Comparison of ENCODE assay signal across 8 cellular contexts in genomic region chr22:30425616-30426394, GRCh38. TPM values are rescaled to one million over a fixed set of nuclear protein-coding genes. Genes with fewer than 3 reads are reported as not detected.
DNase-seq lines count a peak whose midpoint lies in the region; ATAC-seq lines count a peak whose summit lies in the region.

TSS of gene MTFP1 (plus strand) at chr22:30425768. CDS start at chr22:30425880, 112 bp downstream.

- H3K4me1 Mint-ChIP-seq in activated naive CD4-positive, alpha-beta T cell treated with anti-CD3 and anti-CD28 coated beads for 36 hours (ENCODE audit: low read depth), result peaks cover 40% of the 10 kb centered on the region

- no peak within 1 kb of the TSS for H3K23ac ChIP-seq in neuronal stem cell (ENCODE audit: low read depth, low read length, poor library complexity)

- H4K91ac ChIP-seq in neuronal stem cell (ENCODE audit: low read depth, low read length, poor library complexity), result no peak within 1 kb of the TSS

- H3K27ac ChIP-seq in neuronal stem cell (replicated peaks; ENCODE audit: low read length), result no peak within 1 kb of the TSS
- no peak within 1 kb of the TSS for H3K27ac ChIP-seq in urinary bladder (ENCODE audit: low read depth)

- peak within 1 kb of the TSS; percentile 81 for H3K18ac ChIP-seq in neuronal stem cell (ENCODE audit: low read length)

- no peak within 1 kb of the TSS for H4K8ac ChIP-seq in neuronal stem cell (ENCODE audit: low read depth, low read length)

- peaks cover 1 to 17% of the 10 kb centered on the region in 2 donors for H3K36me3 ChIP-seq in neuronal stem cell (replicated peaks in 1 of 2; ENCODE audit: control insufficient read depth in 2 of 2, insufficient read depth in 2 of 2, low read length in 2 of 2)
- no peaks in the 10 kb centered on the region for H3K36me3 ChIP-seq in urinary bladder (ENCODE audit: insufficient read depth)

- no CpG with 5 or more reads among the region's 62 CpGs for WGBS in neuronal stem cell (ENCODE audit: extremely low coverage in 2 of 2, insufficient read length in 2 of 2, insufficient replicate concordance in 1 of 2), 2 donors
- 2% methylated on average over 62 of the region's 62 CpGs for WGBS in urinary bladder

- peak within 1 kb of the TSS; percentile 96 for H3K9ac ChIP-seq in neuronal stem cell (ENCODE audit: low read depth, low read length, poor library complexity)

- H3K4ac ChIP-seq in neuronal stem cell (ENCODE audit: low read length), result no peak within 1 kb of the TSS

- no peak for ATAC-seq in HG02870 (IDR thresholded peaks at IDR 0.05; ENCODE audit: unreplicated experiment)

- peaks cover 2% of the 10 kb centered on the region for H3K79me1 ChIP-seq in neuronal stem cell (ENCODE audit: low read depth, low read length)

- peak within 1 kb of the TSS; percentile 85 for H2AFZ ChIP-seq in neuronal stem cell (ENCODE audit: low read length)

- no peaks in the 10 kb centered on the region for H3K27me3 Mint-ChIP-seq in activated naive CD4-positive, alpha-beta T cell treated with anti-CD3 and anti-CD28 coated beads for 36 hours (ENCODE audit: low read depth)

- H2BK15ac ChIP-seq in neuronal stem cell (ENCODE audit: low read length), result peak within 1 kb of the TSS; percentile 41

- DNase-seq in COLO668 (lab: John Stamatoyannopoulos, UW; ENCODE audit: unreplicated experiment) (peak; percentile 74), HUDEP-2 (lab: John Stamatoyannopoulos, UW; ENCODE audit: unreplicated experiment in 76 of 76) (peak in 57 of 76 experiments; percentile 24 to 87 (median 50)), RPMI8226 (peak; percentile 73), germinal center (ENCODE audit: low spot score) (peak; percentile 53), neuronal stem cell (ENCODE audit: low spot score) (peak; percentile 66)
- DNase-seq in activated naive CD4-positive, alpha-beta T cell treated with anti-CD3 and anti-CD28 coated beads for 36 hours, result peak; percentile 52

- H2AK5ac ChIP-seq in neuronal stem cell (ENCODE audit: low read depth, low read length), result peak within 1 kb of the TSS; percentile 26

- no peak within 1 kb of the TSS for H3K14ac ChIP-seq in neuronal stem cell (ENCODE audit: low read length)

- H3K36me3 Mint-ChIP-seq in activated naive CD4-positive, alpha-beta T cell treated with anti-CD3 and anti-CD28 coated beads for 36 hours (ENCODE audit: low read depth), result peaks cover 14% of the 10 kb centered on the region

- intact Hi-C loops in activated naive CD4-positive, alpha-beta T cell treated with anti-CD3 and anti-CD28 coated beads for 36 hours (cut with micrococcal nuclease), result loop anchor here (1.0 to 2.0 kb wide), 4 partner anchors 30 to 99 kb away; partner anchors contain the start of genes CCDC157, SF3A1 and TBC1D10A

- H3K9me3 Mint-ChIP-seq in activated naive CD4-positive, alpha-beta T cell treated with anti-CD3 and anti-CD28 coated beads for 36 hours, result no peaks in the 10 kb centered on the region

- no peak within 1 kb of the TSS for H2BK12ac ChIP-seq in neuronal stem cell (ENCODE audit: low read length)

- H3K9me3 ChIP-seq in neuronal stem cell (replicated peaks in 1 of 2; ENCODE audit: control insufficient read depth in 2 of 2, insufficient read depth in 1 of 2, low read depth in 1 of 2, low read length in 2 of 2), result no peaks in the 10 kb centered on the region

- H2BK120ac ChIP-seq in neuronal stem cell (ENCODE audit: low read depth, low read length), result no peak within 1 kb of the TSS

- peak within 1 kb of the TSS; percentile 73 for H3K4me2 ChIP-seq in neuronal stem cell (ENCODE audit: insufficient read depth, low read length, poor library complexity, severe bottlenecking)

- H3K4me3 Mint-ChIP-seq in activated naive CD4-positive, alpha-beta T cell treated with anti-CD3 and anti-CD28 coated beads for 36 hours, result peak within 1 kb of the TSS; percentile 97

- H3K4me1 ChIP-seq in neuronal stem cell (ENCODE audit: control insufficient read depth in 2 of 2, insufficient read depth in 1 of 2, low read depth in 1 of 2, low read length in 2 of 2), result peaks cover 21 to 34% of the 10 kb centered on the region in 2 donors
- H3K4me1 ChIP-seq in urinary bladder (ENCODE audit: insufficient read depth), result no peaks in the 10 kb centered on the region

- CTCF ChIA-PET in activated naive CD4-positive, alpha-beta T cell treated with anti-CD3 and anti-CD28 coated beads for 36 hours (lab: Charles Lee), result interaction anchor here (0.5 to 6.0 kb wide), 13 partner anchors 9 to 360 kb away, joined by 3 to 66 read pairs (median 5); partner anchors contain the start of gene SEC14L2

- H3K27me3 ChIP-seq in neuronal stem cell (ENCODE audit: control insufficient read depth in 3 of 3, insufficient read depth in 3 of 3, low read depth in 1 of 3, low read length in 3 of 3), result no peaks in the 10 kb centered on the region

- H3K27ac Mint-ChIP-seq in activated naive CD4-positive, alpha-beta T cell treated with anti-CD3 and anti-CD28 coated beads for 36 hours, result peak within 1 kb of the TSS; percentile 96

- H3K4me3 ChIP-seq in neuronal stem cell (ENCODE audit: low read length in 2 of 2) (peak within 1 kb of the TSS; percentile 84 to 90), urinary bladder (ENCODE audit: low read depth, low read length) (peak within 1 kb of the TSS; percentile 50)

- no peak within 1 kb of the TSS for H2BK5ac ChIP-seq in neuronal stem cell (ENCODE audit: low read length)

RNA-seq across cellular contexts. Expression of gene MTFP1, which starts in this region (rescaled TPM):
- 10 to 100 TPM; 36.6 to 37.1 TPM for total RNA-seq in activated naive CD4-positive, alpha-beta T cell treated with anti-CD3 and anti-CD28 coated beads for 36 hours
- 14.0 TPM for polyA plus RNA-seq in neuronal stem cell (2013, experiment 1 of 2)
- polyA plus RNA-seq in neuronal stem cell (2013, experiment 2 of 2), result 14.3 TPM
- total RNA-seq in urinary bladder, result 2.1 TPM
- polyA plus RNA-seq in urinary bladder, result 7.7 TPM

Comparison
In these comparisons a context has a peak if more than half of its experiments do, and no peak if none do; other contexts are left out.
1. RNA of gene MTFP1 (total RNA-seq): 36.6 to 37.1 TPM in activated naive CD4-positive, alpha-beta T cell treated with anti-CD3 and anti-CD28 coated beads for 36 hours; 2.1 TPM in urinary bladder (single experiment); every median in the first group is over 10 times any median in the second.
2. Peak in every context shown above with its lines, with median percentiles within 50 percentile points of each other: DNase-seq.